In genomic region chr6:137767931-137768690, GRCh38 we compare ENCODE assay signal across 8 cellular contexts.
DNase-seq lines count a peak whose midpoint lies in the region; ATAC-seq, FAIRE-seq and TF ChIP-seq lines count a peak whose summit lies in the region.

No MANE protein-coding gene starts in this region.

- DNase-seq in GM06990 (ENCODE audit: extremely low read depth, insufficient read length) (peak; percentile 44), LHCN-M2 (ENCODE audit: low read depth) (peak; percentile 83), endothelial cell of umbilical vein (ENCODE audit: low read depth, low spot score) (no peak), C1 segment of cervical spinal cord (lab: John Stamatoyannopoulos, UW) (no peak), lower leg skin (ENCODE audit: low spot score in 2 of 2) (no peak), HepG2 (ENCODE audit: low spot score) (no peak), A673 (ENCODE audit: low spot score) (no peak)

- WGBS in lower leg skin, 2 donors: 61 to 73% methylated on average over 5 of the region's 5 CpGs
- WGBS in HepG2 (ENCODE audit: low lambda C conversion rate): 73% methylated on average over 5 of the region's 5 CpGs

- intact Hi-C loops in endothelial cell of umbilical vein (cut with micrococcal nuclease): no loop called here
- intact Hi-C loops in lower leg skin (cut with DNase I; ENCODE audit: low total_unique reads): no loop called here
- intact Hi-C loops in HepG2 (cut with micrococcal nuclease; ENCODE audit: unreplicated experiment): no loop called here
- intact Hi-C loops in A673 (cut with micrococcal nuclease; ENCODE audit: unreplicated experiment): no loop called here

- peak overlapping the region; percentile 29 for H3K4me3 ChIP-seq in GM06990 (replicated peaks; ENCODE audit: low read depth, low read length)
- no peak overlapping the region for H3K4me3 ChIP-seq in endothelial cell of umbilical vein (replicated peaks in 1 of 3; ENCODE audit: insufficient read depth in 1 of 3, low read depth in 1 of 3, low read length in 3 of 3)
- no peak overlapping the region for H3K4me3 ChIP-seq in lower leg skin (ENCODE audit: low read depth, poor library complexity, severe bottlenecking)
- no peak overlapping the region for H3K4me3 ChIP-seq in HepG2 (replicated peaks in 1 of 3; ENCODE audit: insufficient read depth in 1 of 3, low read depth in 2 of 3, low read length in 3 of 3)
- no peak overlapping the region for H3K4me3 ChIP-seq in A673 (ENCODE audit: low read depth, low read length, poor library complexity, severe bottlenecking)

- no peak for FAIRE-seq in endothelial cell of umbilical vein (lab: Jason Lieb, UNC)
- FAIRE-seq in HepG2 (lab: Jason Lieb, UNC): no peak

- H3K4me1 ChIP-seq in endothelial cell of umbilical vein (ENCODE audit: control insufficient read depth, extremely low read depth, insufficient read depth, low read length): peaks cover 12% of the 10 kb centered on the region
- H3K4me1 ChIP-seq in HepG2 (ENCODE audit: insufficient read depth, low read length): peaks cover 23% of the 10 kb centered on the region
- H3K4me1 ChIP-seq in A673 (ENCODE audit: insufficient read depth, low read length, poor library complexity, severe bottlenecking): no peaks in the 10 kb centered on the region

- TF ChIP-seq POLR2A in endothelial cell of umbilical vein (IDR thresholded peaks at IDR 0.05; ENCODE audit: low read depth, low read length): no peak
- TF ChIP-seq POLR2A in lower leg skin (IDR thresholded peaks at IDR 0.05): no peak
- no peak for TF ChIP-seq POLR2A in HepG2 (IDR thresholded peaks at IDR 0.05; ENCODE audit: insufficient read depth in 1 of 2, low read depth in 2 of 2, low read length in 2 of 2)

- ATAC-seq in GM21576 (IDR thresholded peaks at IDR 0.05; ENCODE audit: unreplicated experiment) (peak; percentile 77), HepG2 (no peak)

- TF ChIP-seq CTCF in GM06990 (IDR thresholded peaks at IDR 0.05; ENCODE audit: insufficient read depth, low read length, poor library complexity, severe bottlenecking) (no peak), endothelial cell of umbilical vein (IDR thresholded peaks at IDR 0.05; ENCODE audit: extremely low read depth in 1 of 2, insufficient read depth in 1 of 2, low read depth in 1 of 2, low read length in 2 of 2) (no peak), lower leg skin (IDR thresholded peaks at IDR 0.05) (no peak), HepG2 (CRISPR knock-in tag; IDR thresholded peaks at IDR 0.05) (no peak), A673 (conservative IDR thresholded peaks at IDR 0.05; ENCODE audit: low read depth, low read length) (no peak)

- POLR2A ChIA-PET in endothelial cell of umbilical vein (lab: Charles Lee) (no interaction called here), HepG2 (lab: Yijun Ruan, JAX) (no interaction called here), A673 (lab: Charles Lee; ENCODE audit: low non-redundant PET) (no interaction called here)

- TF ChIP-seq EP300 in HepG2 (IDR thresholded peaks at IDR 0.05; ENCODE audit: low read depth in 2 of 2, low read length in 2 of 2): no peak
- no peak for TF ChIP-seq EP300 in HepG2 (CRISPR knock-in tag; IDR thresholded peaks at IDR 0.05; ENCODE audit: borderline replicate concordance)

- no peak overlapping the region for H3K9ac ChIP-seq in endothelial cell of umbilical vein (replicated peaks; ENCODE audit: extremely low read depth, insufficient read depth, low read length)
- H3K9ac ChIP-seq in HepG2 (ENCODE audit: insufficient read depth, low read depth, low read length): no peak overlapping the region

- TF ChIP-seq RAD21 in HepG2 (CRISPR knock-in tag; IDR thresholded peaks at IDR 0.05): no peak

- no peaks in the 10 kb centered on the region for H3K9me3 ChIP-seq in endothelial cell of umbilical vein (replicated peaks; ENCODE audit: control insufficient read depth, insufficient read depth, low read length)
- H3K9me3 ChIP-seq in HepG2 (ENCODE audit: low read length): peaks cover 12% of the 10 kb centered on the region; the same call in 1 of the 2 replicates
- H3K9me3 ChIP-seq in A673 (ENCODE audit: low read depth, low read length, poor library complexity, severe bottlenecking): no peaks in the 10 kb centered on the region

- no peaks in the 10 kb centered on the region for H3K36me3 ChIP-seq in GM06990 (ENCODE audit: control insufficient read depth, insufficient read depth, low read length)
- H3K36me3 ChIP-seq in endothelial cell of umbilical vein (ENCODE audit: control insufficient read depth in 2 of 2, extremely low read depth in 1 of 2, insufficient read depth in 2 of 2, low read length in 2 of 2): no peaks in the 10 kb centered on the region
- H3K36me3 ChIP-seq in HepG2 (replicated peaks in 1 of 2; ENCODE audit: control insufficient read depth in 1 of 2, insufficient read depth in 2 of 2, low read length in 2 of 2): no peaks in the 10 kb centered on the region
- no peaks in the 10 kb centered on the region for H3K36me3 ChIP-seq in A673 (ENCODE audit: insufficient read depth, low read length, poor library complexity, severe bottlenecking)

- CTCF ChIA-PET in endothelial cell of umbilical vein (lab: Charles Lee) (no interaction called here), HepG2 (lab: Yijun Ruan, JAX; ENCODE audit: low intra/inter-chr PET ratio, low total read pairs) (no interaction called here), A673 (lab: Charles Lee) (no interaction called here)

- H3K79me2 ChIP-seq in endothelial cell of umbilical vein (ENCODE audit: control insufficient read depth, insufficient read depth, low read length) (no peaks in the 10 kb centered on the region), HepG2 (ENCODE audit: insufficient read depth, low read length) (no peaks in the 10 kb centered on the region)

- H3K4me2 ChIP-seq in endothelial cell of umbilical vein (ENCODE audit: insufficient read depth, low read length): no peak overlapping the region
- no peak overlapping the region for H3K4me2 ChIP-seq in HepG2 (ENCODE audit: low read depth, low read length)

- no TSS peak for BruUV-seq in endothelial cell of umbilical vein (replicated peaks; lab: Mats Ljungman, UMichigan)
- no TSS peak for BruUV-seq in HepG2 (replicated peaks; lab: Mats Ljungman, UMichigan)
- no TSS peak for BruUV-seq in A673 (replicated peaks; lab: Mats Ljungman, UMichigan)

- H4K20me1 ChIP-seq in endothelial cell of umbilical vein (replicated peaks; ENCODE audit: control insufficient read depth, extremely low read depth, insufficient read depth, low read length): no peaks in the 10 kb centered on the region
- no peaks in the 10 kb centered on the region for H4K20me1 ChIP-seq in HepG2 (ENCODE audit: insufficient read depth, low read length)

- no peaks in the 10 kb centered on the region for H3K9me1 ChIP-seq in endothelial cell of umbilical vein (replicated peaks; ENCODE audit: control insufficient read depth, extremely low read depth, insufficient read depth, low read length)

- H3K27me3 ChIP-seq in GM06990 (replicated peaks; ENCODE audit: control insufficient read depth, insufficient read depth, low read length) (no peaks in the 10 kb centered on the region), endothelial cell of umbilical vein (ENCODE audit: control insufficient read depth in 2 of 2, insufficient read depth in 2 of 2, low read length in 2 of 2) (no peaks in the 10 kb centered on the region), HepG2 (ENCODE audit: control insufficient read depth in 1 of 2, insufficient read depth in 2 of 2, low read length in 2 of 2) (no peaks in the 10 kb centered on the region), A673 (replicated peaks; ENCODE audit: insufficient read depth, low read depth, low read length, poor library complexity) (no peaks in the 10 kb centered on the region)

- H3K27ac ChIP-seq in endothelial cell of umbilical vein (ENCODE audit: insufficient read depth, low read depth, low read length) (no peak overlapping the region), HepG2 (ENCODE audit: extremely low read length, insufficient read depth, low read length) (no peak overlapping the region), A673 (ENCODE audit: low read depth, low read length, poor library complexity, severe bottlenecking) (no peak overlapping the region)

- dilution Hi-C loops in endothelial cell of umbilical vein (cut with MboI; ENCODE audit: extremely low pct_ligation_motif_present, low sequenced_read_pairs): no loop called here

- H2AFZ ChIP-seq in endothelial cell of umbilical vein (ENCODE audit: low read depth, low read length) (no peak overlapping the region), HepG2 (ENCODE audit: low read length) (no peak overlapping the region)

- in situ Hi-C loops in HepG2 (cut with HindIII; ENCODE audit: extremely low pct_ligation_motif_present, low pct_unique_long_range_greater_than_20kb): no loop called here

TF ChIP-seq in endothelial cell of umbilical vein, 7 proteins besides CTCF, POLR2A, EP300 and RAD21:
- TF ChIP-seq GATA2 (IDR thresholded peaks at IDR 0.05; ENCODE audit: insufficient read depth, insufficient read length, low read depth, low read length) (no peak), FOS (IDR thresholded peaks at IDR 0.05; ENCODE audit: borderline replicate concordance, insufficient read depth, low read length) (peak; percentile 18)

TF ChIP-seq in HepG2, 621 proteins besides CTCF, POLR2A, EP300 and RAD21:
- TF ChIP-seq ZNF761 (CRISPR knock-in tag; conservative IDR thresholded peaks at IDR 0.05) (no peak), SP1 (IDR thresholded peaks at IDR 0.05) (no peak), SP1 (CRISPR knock-in tag; IDR thresholded peaks at IDR 0.05) (no peak), RFXAP (CRISPR knock-in tag; IDR thresholded peaks at IDR 0.05; ENCODE audit: borderline replicate concordance) (no peak), PLRG1 (conservative IDR thresholded peaks at IDR 0.05) (no peak), ZNF10 (CRISPR knock-in tag; IDR thresholded peaks at IDR 0.05; ENCODE audit: borderline replicate concordance, low read depth) (no peak), ZNF44 (CRISPR knock-in tag; IDR thresholded peaks at IDR 0.05) (no peak), AHR (CRISPR knock-in tag; IDR thresholded peaks at IDR 0.05) (no peak)
- TF ChIP-seq, protein P1, sequence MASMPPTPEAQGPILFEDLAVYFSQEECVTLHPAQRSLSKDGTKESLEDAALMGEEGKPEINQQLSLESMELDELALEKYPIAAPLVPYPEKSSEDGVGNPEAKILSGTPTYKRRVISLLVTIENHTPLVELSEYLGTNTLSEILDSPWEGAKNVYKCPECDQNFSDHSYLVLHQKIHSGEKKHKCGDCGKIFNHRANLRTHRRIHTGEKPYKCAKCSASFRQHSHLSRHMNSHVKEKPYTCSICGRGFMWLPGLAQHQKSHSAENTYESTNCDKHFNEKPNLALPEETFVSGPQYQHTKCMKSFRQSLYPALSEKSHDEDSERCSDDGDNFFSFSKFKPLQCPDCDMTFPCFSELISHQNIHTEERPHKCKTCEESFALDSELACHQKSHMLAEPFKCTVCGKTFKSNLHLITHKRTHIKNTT (CRISPR knock-in tag; IDR thresholded peaks at IDR 0.05): no peak
TF ChIP-seq in HepG2: peak in this region for 0.

Comparison
In these comparisons a context has a peak if more than half of its experiments do, and no peak if none do; other contexts are left out.
1. DNase-seq: peak in GM06990 (single experiment) and LHCN-M2 (single experiment); none in endothelial cell of umbilical vein (single experiment), C1 segment of cervical spinal cord (0 of 14), lower leg skin (0 of 2), HepG2 (single experiment) and A673 (single experiment).